In genomic region chr6:36580184-36580526, GRCh38 we compare ENCODE assay signal across 11 cellular contexts. TPM values are rescaled to one million over a fixed set of nuclear protein-coding genes. Genes with fewer than 3 reads are reported as not detected.
DNase-seq lines count a peak whose midpoint lies in the region; ATAC-seq and TF ChIP-seq lines count a peak whose summit lies in the region.
"Had no signal": no experiment of that assay in that cellular context is flagged by ENCODE, and none has a peak within 500 bp of the region (broad histone marks: within the 10 kb centered on the region; RNA-seq: fewer than 3 reads in every experiment).

No MANE protein-coding gene starts in this region.

- H3K36me3 Mint-ChIP-seq in chondrocyte (ENCODE audit: low read depth) (no peaks in the 10 kb centered on the region), neural crest cell (ENCODE audit: low read depth) (no peaks in the 10 kb centered on the region)

- no peak for DNase-seq in left ventricle myocardium inferior
- no peak for DNase-seq in Right ventricle myocardium inferior (ENCODE audit: missing footprints)
- no peak for DNase-seq in chondrocyte (ENCODE audit: low spot score)
- no peak for DNase-seq in neural crest cell (ENCODE audit: low read depth, low spot score)
- DNase-seq in upper lobe of right lung = no peak
- DNase-seq in NCI-H2227 treated with DMSO at 0.1 percent for 48 hours (lab: John Stamatoyannopoulos, UW) = no peak
- DNase-seq in T-helper 1 cell = no peak
- no peak for DNase-seq in LoVo (ENCODE audit: low spot score)
- DNase-seq: activated T-cell treated with anti-CD3 and anti-CD28 coated beads, Interleukin-2, amount 50 U/mL, for 24 hours; NCI-H2171; stimulated activated CD4-positive, alpha-beta T cell treated with anti-CD3 and anti-CD28 coated beads, Interleukin-4, amount 100 ng/mL, for 4 hours had no signal

- H3K4me3 Mint-ChIP-seq in chondrocyte (ENCODE audit: unreplicated experiment) = no peak overlapping the region
- peak overlapping the region; percentile 24 for H3K4me3 Mint-ChIP-seq in neural crest cell
- H3K4me3 Mint-ChIP-seq: activated T-cell treated with anti-CD3 and anti-CD28 coated beads, Interleukin-2, amount 50 U/mL, for 24 hours had no signal

- peaks cover 17% of the 10 kb centered on the region for H3K4me1 ChIP-seq in left ventricle myocardium inferior
- no peaks in the 10 kb centered on the region for H3K4me1 ChIP-seq in upper lobe of right lung

- TF ChIP-seq CTCF in left ventricle myocardium inferior (IDR thresholded peaks at IDR 0.05; ENCODE audit: borderline replicate concordance) (no peak), chondrocyte (IDR thresholded peaks at IDR 0.05) (no peak), neural crest cell (conservative IDR thresholded peaks at IDR 0.05) (no peak), upper lobe of right lung (IDR thresholded peaks at IDR 0.05) (no peak)

- intact Hi-C loops in left ventricle myocardium inferior (cut with micrococcal nuclease) (no loop called here), Right ventricle myocardium inferior (cut with DNase I) (no loop called here), upper lobe of right lung (cut with DNase I) (no loop called here)

- H3K27me3 Mint-ChIP-seq in chondrocyte (ENCODE audit: low read depth) (no peaks in the 10 kb centered on the region), neural crest cell (ENCODE audit: low read depth) (no peaks in the 10 kb centered on the region)
- H3K27me3 Mint-ChIP-seq: activated T-cell treated with anti-CD3 and anti-CD28 coated beads, Interleukin-2, amount 50 U/mL, for 24 hours had no signal

- peak overlapping the region; percentile 29 for H3K4me3 ChIP-seq in left ventricle myocardium inferior
- no peak overlapping the region for H3K4me3 ChIP-seq in upper lobe of right lung

- H3K27me3 ChIP-seq in left ventricle myocardium inferior (ENCODE audit: low read depth) (no peaks in the 10 kb centered on the region), upper lobe of right lung (no peaks in the 10 kb centered on the region)

- H3K36me3 ChIP-seq in left ventricle myocardium inferior (no peaks in the 10 kb centered on the region), upper lobe of right lung (no peaks in the 10 kb centered on the region)

- no peaks in the 10 kb centered on the region for H3K9me3 Mint-ChIP-seq in chondrocyte (ENCODE audit: low read depth)
- no peaks in the 10 kb centered on the region for H3K9me3 Mint-ChIP-seq in neural crest cell
- H3K9me3 Mint-ChIP-seq: activated T-cell treated with anti-CD3 and anti-CD28 coated beads, Interleukin-2, amount 50 U/mL, for 24 hours had no signal

- H3K9me3 ChIP-seq in left ventricle myocardium inferior (replicated peaks) = no peaks in the 10 kb centered on the region
- H3K9me3 ChIP-seq in upper lobe of right lung = no peaks in the 10 kb centered on the region

- H3K4me1 Mint-ChIP-seq in chondrocyte (ENCODE audit: low read depth) (peaks cover 48% of the 10 kb centered on the region), neural crest cell (peaks cover 20% of the 10 kb centered on the region)

- H3K27ac ChIP-seq in left ventricle myocardium inferior (replicated peaks) = peak overlapping the region; percentile 77
- peak overlapping the region; percentile 42 for H3K27ac ChIP-seq in upper lobe of right lung

- ATAC-seq in Right ventricle myocardium inferior (no peak), upper lobe of right lung (no peak)

- H3K27ac Mint-ChIP-seq in chondrocyte (ENCODE audit: unreplicated experiment) = peak overlapping the region; percentile 70
- H3K27ac Mint-ChIP-seq in neural crest cell (ENCODE audit: unreplicated experiment) = peak overlapping the region; percentile 95
- H3K27ac Mint-ChIP-seq: activated T-cell treated with anti-CD3 and anti-CD28 coated beads, Interleukin-2, amount 50 U/mL, for 24 hours had no signal

RNA-seq across cellular contexts. Expression of gene SRSF3, which starts 14.0 kb away (rescaled TPM):
- total RNA-seq in left ventricle myocardium inferior (119 TPM), Right ventricle myocardium inferior (119 TPM), chondrocyte (180 to 233 TPM (median 191 TPM) in 3 replicates), neural crest cell (611 and 636 TPM in 2 replicates), upper lobe of right lung (169 TPM)

RNA-seq across cellular contexts. Expression of gene STK38, which starts 32.9 kb away (rescaled TPM):
- total RNA-seq in left ventricle myocardium inferior (25.5 TPM), Right ventricle myocardium inferior (22.6 TPM), chondrocyte (60.4 to 65.1 TPM (median 63.2 TPM) in 3 replicates), neural crest cell (26.8 and 27.7 TPM in 2 replicates), upper lobe of right lung (27.8 TPM)
